Comparison of ENCODE assay signal across 8 cellular contexts in the genomic region with DNA sequence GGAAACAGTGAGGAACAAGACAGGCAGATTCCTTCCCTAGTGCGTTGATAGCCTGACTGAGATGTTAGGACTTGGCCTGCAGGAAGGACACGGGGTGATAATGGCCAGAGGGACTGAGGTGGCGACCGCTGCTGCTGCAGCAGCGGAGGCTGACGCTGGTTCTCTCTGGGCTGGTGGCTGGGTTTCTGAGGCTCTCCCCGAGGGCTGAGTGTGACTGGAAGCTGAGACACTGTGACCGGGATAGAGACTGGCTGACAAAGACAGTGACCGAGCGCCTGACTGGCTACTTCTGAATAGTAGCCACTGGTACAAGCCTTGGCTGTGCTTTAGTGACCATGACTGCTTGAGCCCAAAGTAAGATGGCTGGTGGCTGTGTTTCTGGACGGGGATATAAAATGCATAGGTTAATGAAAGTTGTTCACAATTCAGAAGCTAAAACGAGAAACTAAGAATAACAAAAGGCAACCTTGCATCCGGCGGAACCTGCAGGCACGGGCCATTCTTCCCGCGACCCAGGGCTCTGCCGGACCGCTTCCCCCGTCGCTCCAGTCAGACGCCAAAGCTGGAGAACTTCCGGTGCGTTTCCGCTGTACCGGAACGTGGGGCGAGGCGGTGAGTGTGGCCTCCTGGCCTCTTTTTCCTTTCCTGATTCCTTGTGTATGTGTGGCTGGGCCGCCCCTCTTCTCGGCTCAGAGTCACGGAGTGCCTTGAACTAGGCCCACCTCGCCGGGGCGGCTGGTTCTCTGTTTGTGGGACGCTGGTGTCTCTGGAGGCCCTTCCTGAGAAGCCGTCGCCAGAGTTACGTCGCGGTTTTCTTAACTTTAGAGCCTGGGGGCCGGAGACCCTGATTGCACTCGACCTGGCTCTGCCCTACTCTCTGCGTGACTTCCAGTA. TPM values are rescaled to one million over a fixed set of nuclear protein-coding genes. Genes with fewer than 3 reads are reported as not detected.
DNase-seq lines count a peak whose midpoint lies in the region; ATAC-seq, FAIRE-seq and TF ChIP-seq lines count a peak whose summit lies in the region.

A gene with protein sequence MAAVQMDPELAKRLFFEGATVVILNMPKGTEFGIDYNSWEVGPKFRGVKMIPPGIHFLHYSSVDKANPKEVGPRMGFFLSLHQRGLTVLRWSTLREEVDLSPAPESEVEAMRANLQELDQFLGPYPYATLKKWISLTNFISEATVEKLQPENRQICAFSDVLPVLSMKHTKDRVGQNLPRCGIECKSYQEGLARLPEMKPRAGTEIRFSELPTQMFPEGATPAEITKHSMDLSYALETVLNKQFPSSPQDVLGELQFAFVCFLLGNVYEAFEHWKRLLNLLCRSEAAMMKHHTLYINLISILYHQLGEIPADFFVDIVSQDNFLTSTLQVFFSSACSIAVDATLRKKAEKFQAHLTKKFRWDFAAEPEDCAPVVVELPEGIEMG (plus strand): TSS at position 587 of the 894 bp plus-strand sequence. CDS start 3,391 bp downstream, outside the sequence.

- no peaks in the 10 kb centered on the region for H3K9me1 ChIP-seq in endothelial cell of umbilical vein (replicated peaks; ENCODE audit: control insufficient read depth, extremely low read depth, insufficient read depth, low read length)

- intact Hi-C loops in OCI-LY7 (cut with micrococcal nuclease; ENCODE audit: unreplicated experiment), result no loop called here
- intact Hi-C loops in endothelial cell of umbilical vein (cut with micrococcal nuclease), result no loop called here

- H3K4me3 ChIP-seq in HUES48 (ENCODE audit: low read depth, low read length) (peak within 1 kb of the TSS; percentile 96), OCI-LY7 (ENCODE audit: low read depth, low read length, poor library complexity, severe bottlenecking) (peak within 1 kb of the TSS; percentile 85), endothelial cell of umbilical vein (replicated peaks in 1 of 3; ENCODE audit: insufficient read depth in 1 of 3, low read depth in 1 of 3, low read length in 3 of 3) (peak within 1 kb of the TSS; percentile 61 to 91 (median 84))

- TF ChIP-seq CTCF in 22Rv1 (IDR thresholded peaks at IDR 0.05), result no peak
- TF ChIP-seq CTCF in OCI-LY7 (conservative IDR thresholded peaks at IDR 0.05; ENCODE audit: low read length), result no peak
- no peak for TF ChIP-seq CTCF in endothelial cell of umbilical vein (IDR thresholded peaks at IDR 0.05; ENCODE audit: extremely low read depth in 1 of 2, insufficient read depth in 1 of 2, low read depth in 1 of 2, low read length in 2 of 2)

- peaks cover 10% of the 10 kb centered on the region for H3K4me1 ChIP-seq in HUES48 (ENCODE audit: control insufficient read depth, insufficient read depth, low read length)
- peaks cover 16% of the 10 kb centered on the region for H3K4me1 ChIP-seq in OCI-LY7 (ENCODE audit: insufficient read depth, low read length, poor library complexity, severe bottlenecking)
- peaks cover 10% of the 10 kb centered on the region for H3K4me1 ChIP-seq in endothelial cell of umbilical vein (ENCODE audit: control insufficient read depth, extremely low read depth, insufficient read depth, low read length)

- H3K9me3 ChIP-seq in HUES48 (ENCODE audit: control insufficient read depth, insufficient read depth, low read length) (no peaks in the 10 kb centered on the region), OCI-LY7 (ENCODE audit: low read length) (no peaks in the 10 kb centered on the region), endothelial cell of umbilical vein (replicated peaks; ENCODE audit: control insufficient read depth, insufficient read depth, low read length) (no peaks in the 10 kb centered on the region)

- dilution Hi-C loops in endothelial cell of umbilical vein (cut with MboI; ENCODE audit: extremely low pct_ligation_motif_present, low sequenced_read_pairs), result no loop called here

- DNase-seq in OCI-LY7 (ENCODE audit: low spot score) (peak; percentile 86), endothelial cell of umbilical vein (ENCODE audit: low read depth, low spot score) (peak; percentile 69), middle frontal gyrus (ENCODE audit: extremely low spot score, low spot score) (peak; percentile 69)
- peak; percentile 91 for DNase-seq in activated CD8-positive, alpha-beta memory T cell treated with anti-CD3 and anti-CD28 coated beads, Interleukin-2, amount 50 U/mL, for 48 hours
- peak; percentile 64 to 68 for DNase-seq in stimulated activated CD8-positive, alpha-beta memory T cell treated with anti-CD3 and anti-CD28 coated beads, Interleukin-15, amount 100 ng/mL, for 48 hours (ENCODE audit: low read depth in 2 of 2)

- peak; percentile 74 for ATAC-seq in GM18867 (IDR thresholded peaks at IDR 0.05; ENCODE audit: unreplicated experiment)

- peak within 1 kb of the TSS; percentile 100 for H2AFZ ChIP-seq in OCI-LY7 (ENCODE audit: low read length)
- peak within 1 kb of the TSS; percentile 97 for H2AFZ ChIP-seq in endothelial cell of umbilical vein (ENCODE audit: low read depth, low read length)

- FAIRE-seq in endothelial cell of umbilical vein (lab: Jason Lieb, UNC), result peak; percentile 76

- H3K4me2 ChIP-seq in OCI-LY7 (ENCODE audit: low read length) (peak within 1 kb of the TSS; percentile 93), endothelial cell of umbilical vein (ENCODE audit: insufficient read depth, low read length) (peak within 1 kb of the TSS; percentile 87)

- POLR2A ChIA-PET in OCI-LY7 (lab: Charles Lee), result interaction anchor here (0.6 to 1.7 kb wide), 3 partner anchors 9 to 825 kb away, joined by 3 read pairs; no protein-coding TSS in a partner anchor
- POLR2A ChIA-PET in endothelial cell of umbilical vein (lab: Charles Lee), result no interaction called here

- H3K9ac ChIP-seq in HUES48 (ENCODE audit: low read depth, low read length) (peak within 1 kb of the TSS; percentile 93), endothelial cell of umbilical vein (replicated peaks; ENCODE audit: extremely low read depth, insufficient read depth, low read length) (peak within 1 kb of the TSS; percentile 85)

- CTCF ChIA-PET in OCI-LY7 (lab: Charles Lee; ENCODE audit: unreplicated experiment) (interaction anchor here (0.9 kb wide), 1 partner anchor 203 kb away, joined by 3 read pairs; no protein-coding TSS in a partner anchor), endothelial cell of umbilical vein (lab: Charles Lee) (interaction anchor here (1.4 to 1.9 kb wide), 4 partner anchors 9 to 33 kb away, joined by 3 to 15 read pairs (median 9); no protein-coding TSS in a partner anchor)

- TF ChIP-seq POLR2A in endothelial cell of umbilical vein (IDR thresholded peaks at IDR 0.05; ENCODE audit: low read depth, low read length), result peak; percentile 89

- H3K27me3 ChIP-seq in HUES48 (ENCODE audit: control insufficient read depth, insufficient read depth, low read length), result no peaks in the 10 kb centered on the region
- no peaks in the 10 kb centered on the region for H3K27me3 ChIP-seq in endothelial cell of umbilical vein (ENCODE audit: control insufficient read depth in 2 of 2, insufficient read depth in 2 of 2, low read length in 2 of 2)

- H3K36me3 ChIP-seq in HUES48 (ENCODE audit: control insufficient read depth, insufficient read depth, low read length), result peaks cover 19% of the 10 kb centered on the region
- H3K36me3 ChIP-seq in OCI-LY7 (ENCODE audit: insufficient read depth, low read length), result peaks cover 32% of the 10 kb centered on the region
- peaks cover 0 to 11% of the 10 kb centered on the region in 2 experiments for H3K36me3 ChIP-seq in endothelial cell of umbilical vein (ENCODE audit: control insufficient read depth in 2 of 2, extremely low read depth in 1 of 2, insufficient read depth in 2 of 2, low read length in 2 of 2)

- no peaks in the 10 kb centered on the region for H3K9me2 ChIP-seq in OCI-LY7 (ENCODE audit: insufficient read depth, low read length)

- BruUV-seq in OCI-LY7 (replicated peaks; lab: Mats Ljungman, UMichigan), result no TSS peak
- no TSS peak for BruUV-seq in endothelial cell of umbilical vein (replicated peaks; lab: Mats Ljungman, UMichigan)

- no peaks in the 10 kb centered on the region for H4K20me1 ChIP-seq in OCI-LY7 (ENCODE audit: insufficient read depth, low read length)
- no peaks in the 10 kb centered on the region for H4K20me1 ChIP-seq in endothelial cell of umbilical vein (replicated peaks; ENCODE audit: control insufficient read depth, extremely low read depth, insufficient read depth, low read length)

- H3K27ac ChIP-seq in 22Rv1 (peak within 1 kb of the TSS; percentile 63), HUES48 (ENCODE audit: low read depth, low read length) (peak within 1 kb of the TSS; percentile 82), OCI-LY7 (ENCODE audit: low read depth, low read length, poor library complexity, severe bottlenecking) (peak within 1 kb of the TSS; percentile 26), endothelial cell of umbilical vein (ENCODE audit: insufficient read depth, low read depth, low read length) (peak within 1 kb of the TSS; percentile 63)

- peaks cover 34% of the 10 kb centered on the region for H3K79me2 ChIP-seq in OCI-LY7 (ENCODE audit: insufficient read depth, low read depth, low read length)
- H3K79me2 ChIP-seq in endothelial cell of umbilical vein (ENCODE audit: control insufficient read depth, insufficient read depth, low read length), result peaks cover 40% of the 10 kb centered on the region

TF ChIP-seq in endothelial cell of umbilical vein, 7 proteins besides CTCF, POLR2A, EP300 and RAD21:
- TF ChIP-seq, protein P1, sequence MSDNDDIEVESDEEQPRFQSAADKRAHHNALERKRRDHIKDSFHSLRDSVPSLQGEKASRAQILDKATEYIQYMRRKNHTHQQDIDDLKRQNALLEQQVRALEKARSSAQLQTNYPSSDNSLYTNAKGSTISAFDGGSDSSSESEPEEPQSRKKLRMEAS (IDR thresholded peaks at IDR 0.05; ENCODE audit: insufficient read depth, insufficient read length), result no peak
- peak; percentile 85 for TF ChIP-seq POLR2AphosphoS5 (IDR thresholded peaks at IDR 0.05; ENCODE audit: insufficient read depth, low read depth, low read length)
TF ChIP-seq in endothelial cell of umbilical vein: peak in this region for 1.

RNA-seq across cellular contexts. Expression of the gene that starts here (rescaled TPM):
- 26.4 and 28.5 TPM in 2 replicates for total RNA-seq in OCI-LY7 (2014; rRNA removed; shearing (Covaris generic))
- 19.8 and 20.3 TPM in 2 replicates for total RNA-seq in OCI-LY7 (2022)
- 21.9 and 23.2 TPM in 2 replicates for total RNA-seq in endothelial cell of umbilical vein
- 29.4 and 33.6 TPM in 2 replicates for polyA plus RNA-seq in endothelial cell of umbilical vein
- polyA plus RNA-seq in endothelial cell of umbilical vein (2011; cell fraction: cytosol; rRNA removed), result 25.4 and 27.9 TPM in 2 replicates
- 16.5 and 20.0 TPM in 2 replicates for polyA plus RNA-seq in endothelial cell of umbilical vein (2011; cell fraction: nucleus; rRNA removed)
- 22.3 and 27.3 TPM in 2 replicates for polyA plus RNA-seq in endothelial cell of umbilical vein (2012)
- 34.7 and 39.8 TPM in 2 replicates for polyA minus RNA-seq in endothelial cell of umbilical vein
- 19.6 TPM for polyA minus RNA-seq in endothelial cell of umbilical vein (2011; cell fraction: cytosol; rRNA and poly(A)+ RNA removed)
- 11.1 and 14.0 TPM in 2 replicates for polyA minus RNA-seq in endothelial cell of umbilical vein (2011; cell fraction: nucleus; rRNA and poly(A)+ RNA removed)

Comparison
In these comparisons a context has a peak if more than half of its experiments do, and no peak if none do; other contexts are left out.
1. Peak in every context shown above with its lines: DNase-seq, ATAC-seq, H3K4me3 ChIP-seq and H3K27ac ChIP-seq.
2. H3K27ac ChIP-seq: peak in every context shown above with its lines; median percentile 82 in HUES48; 63 in 22Rv1; 63 in endothelial cell of umbilical vein; 26 in OCI-LY7.